9 cellular contexts compared by ENCODE assay signal in the genomic region with DNA sequence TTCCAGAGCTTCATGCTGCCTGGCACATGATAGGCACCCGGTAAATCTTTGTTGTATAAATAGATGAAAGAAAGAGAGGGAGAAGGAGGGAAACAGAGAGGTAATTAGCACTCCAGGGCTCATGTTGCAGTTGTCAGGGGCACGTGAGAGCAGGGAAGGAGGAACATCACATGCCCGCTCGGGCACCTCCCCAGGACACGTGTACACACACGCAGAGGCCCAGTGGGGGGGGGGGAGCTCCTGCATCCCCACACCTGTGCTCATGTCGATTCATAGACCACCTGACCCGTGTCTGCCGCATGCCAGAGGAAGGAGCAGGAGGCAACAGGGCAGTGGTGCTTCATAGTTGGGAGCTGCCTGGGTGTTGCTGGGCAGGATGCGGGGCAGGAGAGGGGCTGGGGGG. TPM values are rescaled to one million over a fixed set of nuclear protein-coding genes. Genes with fewer than 3 reads are reported as not detected.
DNase-seq lines count a peak whose midpoint lies in the region; ATAC-seq and TF ChIP-seq lines count a peak whose summit lies in the region.
"Had no signal": no experiment of that assay in that cellular context is flagged by ENCODE, and none has a peak within 500 bp of the region (broad histone marks: within the 10 kb centered on the region; RNA-seq: fewer than 3 reads in every experiment).

No MANE protein-coding gene starts in this region.

- 0 out of 2 replicates have a peak overlapping the region, but pooled peaks have one; percentile 1 for H3K27ac ChIP-seq in C4-2B

- intact Hi-C loops in Right ventricle myocardium inferior (cut with DNase I), result loop anchor here (5.0 kb wide), 1 partner anchor 77 kb away; no protein-coding TSS in a partner anchor
- intact Hi-C loops in posterior vena cava (cut with DNase I), result loop anchor here in 1 of 2 donors (10.0 kb wide), 1 partner anchor 194 kb away; no protein-coding TSS in a partner anchor

- DNase-seq in NCI-H345 treated with DMSO at 0.1 percent for 48 hours (lab: John Stamatoyannopoulos, UW; ENCODE audit: unreplicated experiment), result peak; percentile 24
- DNase-seq in Right ventricle myocardium inferior (ENCODE audit: missing footprints), result peak; percentile 78
- DNase-seq in posterior vena cava (ENCODE audit: low spot score), result peak; percentile 85
- no peak for DNase-seq in SKM-1 (lab: John Stamatoyannopoulos, UW; ENCODE audit: unreplicated experiment)
- no peak for DNase-seq in NCI-H1048 (lab: John Stamatoyannopoulos, UW)
- no peak for DNase-seq in ecto neural progenitor cell (ENCODE audit: low spot score)
- no peak for DNase-seq in RPMI8226
- DNase-seq: activated effector memory CD4-positive, alpha-beta T cell treated with anti-CD3 and anti-CD28 coated beads, Interleukin-2, amount 50 U/mL, for 16 hours had no signal

- no peak for TF ChIP-seq CTCF in C4-2B (conservative IDR thresholded peaks at IDR 0.05)

- peak; percentile 9 for ATAC-seq in Right ventricle myocardium inferior

RNA-seq across cellular contexts. Expression of a gene that starts 37.1 kb away (rescaled TPM):
- total RNA-seq in Right ventricle myocardium inferior, result 44.0 TPM
- 100 to 1,000 TPM; 631 to 647 TPM for total RNA-seq in posterior vena cava

Comparison
In these comparisons a context has a peak if more than half of its experiments do, and no peak if none do; other contexts are left out.
1. DNase-seq: peak in NCI-H345 treated with DMSO at 0.1 percent for 48 hours (single experiment), Right ventricle myocardium inferior (single experiment) and posterior vena cava (single experiment); none in SKM-1 (single experiment), NCI-H1048 (single experiment), ecto neural progenitor cell (single experiment) and RPMI8226 (single experiment).
2. RNA of a gene that starts 37.1 kb away (total RNA-seq): 631 to 647 TPM in posterior vena cava; 44.0 TPM in Right ventricle myocardium inferior (single experiment); every median in the first group is over 10 times any median in the second.